In genomic region chr14:90274019-90274418, GRCh38 we compare ENCODE assay signal across 10 cellular contexts. TPM values are rescaled to one million over a fixed set of nuclear protein-coding genes. Genes with fewer than 3 reads are reported as not detected.
DNase-seq lines count a peak whose midpoint lies in the region; ATAC-seq and TF ChIP-seq lines count a peak whose summit lies in the region.
"Had no signal": no experiment of that assay in that cellular context is flagged by ENCODE, and none has a peak within 500 bp of the region (broad histone marks: within the 10 kb centered on the region; RNA-seq: fewer than 3 reads in every experiment).

No MANE protein-coding gene starts in this region.

- H2AFZ ChIP-seq in OCI-LY7 (ENCODE audit: low read length): no peak overlapping the region

- peak; percentile 7 for DNase-seq in EH (ENCODE audit: low read depth)
- DNase-seq in OCI-LY7 (ENCODE audit: low spot score): no peak
- peak; percentile 82 for DNase-seq in endodermal cell
- DNase-seq in KBM-7: no peak
- DNase-seq in NCI-H1048 (lab: John Stamatoyannopoulos, UW): no peak
- DNase-seq: NCI-H1930, transverse colon had no signal

- H3K36me3 Mint-ChIP-seq in endodermal cell (ENCODE audit: low read depth): peaks cover 70% of the 10 kb centered on the region

- BruUV-seq in OCI-LY7 (replicated peaks; lab: Mats Ljungman, UMichigan): no TSS peak

- no peaks in the 10 kb centered on the region for H3K9me2 ChIP-seq in OCI-LY7 (ENCODE audit: insufficient read depth, low read length)

- no peak overlapping the region for H3K27ac ChIP-seq in OCI-LY7 (ENCODE audit: low read depth, low read length, poor library complexity, severe bottlenecking)
- H3K27ac ChIP-seq in endodermal cell (ENCODE audit: low read depth, low read length): no peak overlapping the region
- peak overlapping the region; percentile 8 for H3K27ac ChIP-seq in neutrophil

- H3K4me3 Mint-ChIP-seq in endodermal cell: no peak overlapping the region

- H3K36me3 ChIP-seq in OCI-LY7 (ENCODE audit: insufficient read depth, low read length): peaks cover 72% of the 10 kb centered on the region
- peaks cover 60% of the 10 kb centered on the region for H3K36me3 ChIP-seq in endodermal cell (ENCODE audit: control insufficient read depth, insufficient read depth, low read length)
- peaks cover 69% of the 10 kb centered on the region for H3K36me3 ChIP-seq in neutrophil

- POLR2A ChIA-PET in OCI-LY7 (lab: Charles Lee): no interaction called here

- 91 to 97% methylated on average over 7 to 9 of the region's 9 CpGs for WGBS in endodermal cell (ENCODE audit: insufficient coverage in 1 of 2, insufficient read length in 1 of 2), 2 experiments

- no peaks in the 10 kb centered on the region for H3K9me3 ChIP-seq in OCI-LY7 (ENCODE audit: low read length)
- H3K9me3 ChIP-seq in endodermal cell (ENCODE audit: control insufficient read depth, low read length): no peaks in the 10 kb centered on the region
- no peaks in the 10 kb centered on the region for H3K9me3 ChIP-seq in neutrophil
- H3K9me3 ChIP-seq: transverse colon had no signal

- CTCF ChIA-PET in OCI-LY7 (lab: Charles Lee; ENCODE audit: unreplicated experiment): no interaction called here

- H3K4me2 ChIP-seq in OCI-LY7 (ENCODE audit: low read length): no peak overlapping the region

- no peaks in the 10 kb centered on the region for H3K79me2 ChIP-seq in OCI-LY7 (ENCODE audit: insufficient read depth, low read depth, low read length)

- H3K4me3 ChIP-seq in OCI-LY7 (ENCODE audit: low read depth, low read length, poor library complexity, severe bottlenecking) (no peak overlapping the region), endodermal cell (ENCODE audit: low read length) (no peak overlapping the region), neutrophil (ENCODE audit: low read depth in 1 of 2, low read length in 1 of 2) (no peak overlapping the region)
- H3K4me3 ChIP-seq: transverse colon had no signal

- TF ChIP-seq CTCF in OCI-LY7 (conservative IDR thresholded peaks at IDR 0.05; ENCODE audit: low read length) (peak; percentile 35; the same call in 1 of the 2 replicates), endodermal cell (conservative IDR thresholded peaks at IDR 0.05) (peak; percentile 49), neutrophil (IDR thresholded peaks at IDR 0.05) (no peak)

- no peak overlapping the region for H3K27ac Mint-ChIP-seq in endodermal cell

- intact Hi-C loops in OCI-LY7 (cut with micrococcal nuclease; ENCODE audit: unreplicated experiment): no loop called here

- H3K9me3 Mint-ChIP-seq in endodermal cell: no peaks in the 10 kb centered on the region

- no peaks in the 10 kb centered on the region for H3K27me3 Mint-ChIP-seq in endodermal cell (ENCODE audit: insufficient read depth)

- H3K4me1 ChIP-seq in OCI-LY7 (ENCODE audit: insufficient read depth, low read length, poor library complexity, severe bottlenecking): no peaks in the 10 kb centered on the region
- no peaks in the 10 kb centered on the region for H3K4me1 ChIP-seq in endodermal cell (ENCODE audit: control insufficient read depth, insufficient read depth, low read length)
- H3K4me1 ChIP-seq in neutrophil (ENCODE audit: control insufficient read depth in 1 of 2, insufficient read depth in 1 of 2, low read depth in 1 of 2, low read length in 1 of 2): peaks cover 12% of the 10 kb centered on the region in 2 experiments
- H3K4me1 ChIP-seq: transverse colon had no signal

- no peaks in the 10 kb centered on the region for H3K27me3 ChIP-seq in endodermal cell (ENCODE audit: control insufficient read depth, insufficient read depth, low read length, poor library complexity, severe bottlenecking)
- H3K27me3 ChIP-seq in neutrophil: no peaks in the 10 kb centered on the region
- H3K27me3 ChIP-seq: transverse colon had no signal

- in situ Hi-C loops in KBM-7 (cut with MboI; ENCODE audit: low pct_unique_long_range_greater_than_20kb, low sequenced_read_pairs): no loop called here

- H3K4me1 Mint-ChIP-seq in endodermal cell: peaks cover 4% of the 10 kb centered on the region

- ATAC-seq in GM21390 (IDR thresholded peaks at IDR 0.05; ENCODE audit: unreplicated experiment): no peak
- no peak for ATAC-seq in GM19023 (IDR thresholded peaks at IDR 0.05; ENCODE audit: unreplicated experiment)

- H4K20me1 ChIP-seq in OCI-LY7 (ENCODE audit: insufficient read depth, low read length): no peaks in the 10 kb centered on the region

- no peak overlapping the region for H3K9ac ChIP-seq in endodermal cell (ENCODE audit: extremely low read depth, low read length, poor library complexity, severe bottlenecking)

RNA-seq across cellular contexts. Expression of gene PSMC1, which starts 17.7 kb away (rescaled TPM):
- total RNA-seq in OCI-LY7 (2014; rRNA removed; shearing (Covaris generic)): 100 and 117 TPM in 2 replicates
- total RNA-seq in OCI-LY7 (2022) (76.9 and 92.7 TPM in 2 replicates), endodermal cell (100 to 1,000 TPM; 108 to 122 TPM)
- polyA plus RNA-seq in endodermal cell (2013, experiment 1 of 2): 139 TPM
- polyA plus RNA-seq in endodermal cell (2013, experiment 2 of 2): 143 TPM

RNA-seq across cellular contexts. Expression of gene NRDE2, which starts 57.7 kb away (rescaled TPM):
- 12.3 and 15.4 TPM in 2 replicates for total RNA-seq in OCI-LY7 (2014; rRNA removed; shearing (Covaris generic))
- 16.6 and 19.1 TPM in 2 replicates for total RNA-seq in OCI-LY7 (2022)
- total RNA-seq in endodermal cell: 10 to 100 TPM; 18.3 to 19.5 TPM
- 11.3 TPM for polyA plus RNA-seq in endodermal cell (2013, experiment 1 of 2)
- polyA plus RNA-seq in endodermal cell (2013, experiment 2 of 2): 9.2 TPM

Comparison
In these comparisons a context has a peak if more than half of its experiments do, and no peak if none do; other contexts are left out.
1. DNase-seq: peak in EH (single experiment) and endodermal cell (single experiment); none in OCI-LY7 (single experiment), KBM-7 (single experiment) and NCI-H1048 (single experiment).